ENCODE assay signal across 9 cellular contexts in the genomic region with DNA sequence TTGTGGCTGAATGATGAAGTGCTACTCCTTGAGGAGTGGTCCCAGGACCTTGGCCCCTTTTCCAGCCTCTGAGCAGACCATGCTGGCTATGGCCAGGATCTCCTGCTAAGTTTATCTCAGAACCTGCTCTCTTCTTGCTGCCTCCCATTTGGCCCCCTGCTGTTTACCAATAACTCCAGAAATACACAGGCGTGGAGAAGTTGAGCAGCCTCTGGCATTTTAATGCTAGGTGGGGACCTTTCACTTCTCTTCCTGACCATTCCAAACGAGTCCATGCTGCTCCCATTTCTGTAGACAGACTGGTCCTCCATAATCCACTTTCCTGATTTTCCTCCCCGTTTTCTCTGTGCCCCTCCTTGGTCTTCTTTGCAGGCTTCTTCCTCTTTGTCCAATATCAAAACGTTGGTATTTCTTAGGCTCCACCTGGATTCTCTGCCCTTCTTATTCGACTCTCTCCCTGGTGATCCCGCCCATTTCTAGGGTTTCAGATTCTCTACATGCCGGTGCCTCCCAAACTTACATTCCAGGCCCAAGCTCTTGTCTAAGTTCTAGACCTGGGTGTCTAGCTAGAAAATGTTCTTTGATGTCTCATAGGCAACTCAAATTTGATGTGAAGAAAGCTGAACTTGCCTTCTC. TPM values are rescaled to one million over a fixed set of nuclear protein-coding genes. Genes with fewer than 3 reads are reported as not detected.
A peak's percentile ranks its signal among the peaks of the same experiment; 100 is the strongest.
DNase-seq lines count a peak whose midpoint lies in the region; ATAC-seq and TF ChIP-seq lines count a peak whose summit lies in the region.
"Had no signal": no experiment of that assay in that cellular context is flagged by ENCODE, and none has a peak within 500 bp of the region (broad histone marks: within the 10 kb centered on the region; RNA-seq: fewer than 3 reads in every experiment).

No MANE protein-coding gene starts in this region.

- TF ChIP-seq POLR2A in lower leg skin (IDR thresholded peaks at IDR 0.05) = no peak

- H3K27me3 Mint-ChIP-seq in activated naive CD8-positive, alpha-beta T cell treated with anti-CD3 and anti-CD28 coated beads, Interleukin-2, amount 10 ng/mL, durations not matched to agents 7 days and 5 days = no peaks in the 10 kb centered on the region
- H3K27me3 Mint-ChIP-seq in naive thymus-derived CD4-positive, alpha-beta T cell = no peaks in the 10 kb centered on the region

- H3K27ac ChIP-seq in C4-2B = peak overlapping the region; percentile 81
- peak overlapping the region; percentile 62 for H3K27ac ChIP-seq in naive thymus-derived CD4-positive, alpha-beta T cell (ENCODE audit: low read depth, low read length)

- H3K4me3 ChIP-seq in naive thymus-derived CD4-positive, alpha-beta T cell (ENCODE audit: low read length) = no peak overlapping the region
- H3K4me3 ChIP-seq in lower leg skin (ENCODE audit: low read depth, poor library complexity, severe bottlenecking) = no peak overlapping the region

- peak; percentile 38 for DNase-seq in HT-29 (ENCODE audit: low spot score)
- no peak for DNase-seq in activated naive CD8-positive, alpha-beta T cell treated with anti-CD3 and anti-CD28 coated beads, Interleukin-2, amount 10 ng/mL, durations not matched to agents 7 days and 5 days
- DNase-seq in naive thymus-derived CD4-positive, alpha-beta T cell = no peak
- no peak for DNase-seq in lower leg skin (ENCODE audit: low spot score in 2 of 2)
- DNase-seq in KBM-7 = no peak
- no peak for DNase-seq in EL
- DNase-seq: GDM1 had no signal

- no peaks in the 10 kb centered on the region for H3K9me3 Mint-ChIP-seq in activated naive CD8-positive, alpha-beta T cell treated with anti-CD3 and anti-CD28 coated beads, Interleukin-2, amount 10 ng/mL, durations not matched to agents 7 days and 5 days
- H3K9me3 Mint-ChIP-seq in naive thymus-derived CD4-positive, alpha-beta T cell = no peaks in the 10 kb centered on the region

- 64 to 68% methylated on average over 7 of the region's 7 CpGs for WGBS in lower leg skin, 2 donors

- H3K4me1 ChIP-seq in naive thymus-derived CD4-positive, alpha-beta T cell (ENCODE audit: control insufficient read depth in 2 of 2, insufficient read depth in 2 of 2, low read length in 2 of 2) = peaks cover 78 to 80% of the 10 kb centered on the region in 2 donors

- intact Hi-C loops in naive thymus-derived CD4-positive, alpha-beta T cell (cut with micrococcal nuclease) = loop anchor here in 1 of 2 donors (1.0 to 2.0 kb wide), 2 partner anchors 8 to 16 kb away; no protein-coding TSS in a partner anchor
- intact Hi-C loops in lower leg skin (cut with DNase I; ENCODE audit: low total_unique reads) = loop anchor here (5.0 kb wide), 1 partner anchor 970 kb away; no protein-coding TSS in a partner anchor

- H3K36me3 Mint-ChIP-seq in activated naive CD8-positive, alpha-beta T cell treated with anti-CD3 and anti-CD28 coated beads, Interleukin-2, amount 10 ng/mL, durations not matched to agents 7 days and 5 days = peaks cover 23% of the 10 kb centered on the region
- H3K36me3 Mint-ChIP-seq in naive thymus-derived CD4-positive, alpha-beta T cell = peaks cover 0 to 33% (median 14%) of the 10 kb centered on the region in 5 donors

- in situ Hi-C loops in KBM-7 (cut with MboI; ENCODE audit: low pct_unique_long_range_greater_than_20kb, low sequenced_read_pairs) = no loop called here

- POLR2A ChIA-PET in activated naive CD8-positive, alpha-beta T cell treated with anti-CD3 and anti-CD28 coated beads, Interleukin-2, amount 10 ng/mL, durations not matched to agents 7 days and 5 days (lab: Charles Lee) = interaction anchor here (1.3 to 3.7 kb wide), 3 partner anchors 8 to 14 kb away, joined by 4 to 23 read pairs (median 8); no protein-coding TSS in a partner anchor
- POLR2A ChIA-PET in naive thymus-derived CD4-positive, alpha-beta T cell (lab: Charles Lee) = interaction anchor here (0.7 to 2.3 kb wide), 13 partner anchors 7 to 88 kb away, joined by 3 to 7 read pairs (median 4); a partner anchor contains a TSS

- TF ChIP-seq CTCF in C4-2B (conservative IDR thresholded peaks at IDR 0.05) (no peak), lower leg skin (IDR thresholded peaks at IDR 0.05) (no peak)

- H3K4me3 Mint-ChIP-seq in activated naive CD8-positive, alpha-beta T cell treated with anti-CD3 and anti-CD28 coated beads, Interleukin-2, amount 10 ng/mL, durations not matched to agents 7 days and 5 days = peak overlapping the region; percentile 76
- peak overlapping the region; percentile 54 to 85 (median 74) for H3K4me3 Mint-ChIP-seq in naive thymus-derived CD4-positive, alpha-beta T cell

- no peaks in the 10 kb centered on the region for H3K9me3 ChIP-seq in naive thymus-derived CD4-positive, alpha-beta T cell (ENCODE audit: control insufficient read depth in 2 of 3, low read length in 3 of 3)

- H3K27ac Mint-ChIP-seq in activated naive CD8-positive, alpha-beta T cell treated with anti-CD3 and anti-CD28 coated beads, Interleukin-2, amount 10 ng/mL, durations not matched to agents 7 days and 5 days = peak overlapping the region; percentile 92
- H3K27ac Mint-ChIP-seq in naive thymus-derived CD4-positive, alpha-beta T cell = peak overlapping the region; percentile 90 to 96 (median 94)

- no peaks in the 10 kb centered on the region for H3K36me3 ChIP-seq in naive thymus-derived CD4-positive, alpha-beta T cell (ENCODE audit: control insufficient read depth in 2 of 3, insufficient read depth in 3 of 3, low read length in 3 of 3)

- no peaks in the 10 kb centered on the region for H3K27me3 ChIP-seq in naive thymus-derived CD4-positive, alpha-beta T cell (ENCODE audit: control insufficient read depth in 2 of 2, insufficient read depth in 2 of 2, low read length in 2 of 2)

- ATAC-seq in activated naive CD8-positive, alpha-beta T cell treated with anti-CD3 and anti-CD28 coated beads, Interleukin-2, amount 10 ng/mL, durations not matched to agents 7 days and 5 days (ENCODE audit: low read depth) = no peak
- peak; percentile 41 for ATAC-seq in naive thymus-derived CD4-positive, alpha-beta T cell
- no peak for ATAC-seq in HG03442 (IDR thresholded peaks at IDR 0.05; ENCODE audit: unreplicated experiment)

- H3K4me1 Mint-ChIP-seq in activated naive CD8-positive, alpha-beta T cell treated with anti-CD3 and anti-CD28 coated beads, Interleukin-2, amount 10 ng/mL, durations not matched to agents 7 days and 5 days = peaks cover 77% of the 10 kb centered on the region
- H3K4me1 Mint-ChIP-seq in naive thymus-derived CD4-positive, alpha-beta T cell = peaks cover 62 to 99% (median 93%) of the 10 kb centered on the region in 7 donors

- CTCF ChIA-PET in naive thymus-derived CD4-positive, alpha-beta T cell (lab: Charles Lee) = interaction anchor here (0.8 to 1.4 kb wide), 4 partner anchors 10 to 90 kb away, joined by 3 to 4 read pairs (median 3); no protein-coding TSS in a partner anchor

RNA-seq across cellular contexts. Expression of a gene that starts 33.4 kb away (rescaled TPM):
- total RNA-seq in HT-29 (2014; rRNA removed; shearing (Covaris generic)) = 10.7 and 13.3 TPM in 2 replicates
- 100 to 1,000 TPM; 121 to 122 TPM for total RNA-seq in activated naive CD8-positive, alpha-beta T cell treated with anti-CD3 and anti-CD28 coated beads, Interleukin-2, amount 10 ng/mL, durations not matched to agents 7 days and 5 days
- total RNA-seq in naive thymus-derived CD4-positive, alpha-beta T cell = 100 to 1,000 TPM; 102 to 162 (median 130) TPM
- 100 to 1,000 TPM; 261 to 285 TPM for polyA plus RNA-seq in naive thymus-derived CD4-positive, alpha-beta T cell
- total RNA-seq in lower leg skin = 10 to 100 TPM; 52.0 to 61.2 (median 54.7) TPM
